In genomic region chr9:113581865-113582697, GRCh38 we compare ENCODE assay signal across 8 cellular contexts.
A peak's percentile ranks its signal among the peaks of the same experiment; 100 is the strongest.
DNase-seq lines count a peak whose midpoint lies in the region; ATAC-seq, FAIRE-seq and TF ChIP-seq lines count a peak whose summit lies in the region.

No MANE protein-coding gene starts in this region.

- peak overlapping the region; percentile 85 for H3K27ac Mint-ChIP-seq in T-helper 1 cell treated with Interleukin-12 subunit alpha and Interleukin-12 subunit beta and Interleukin-4 antibody, amounts not matched to agents 30 μg/mL and 1 μg/mL, for 36 hours
- H3K27ac Mint-ChIP-seq in astrocyte (ENCODE audit: unreplicated experiment), result no peak overlapping the region

- peaks cover 9% of the 10 kb centered on the region for H3K36me3 Mint-ChIP-seq in T-helper 1 cell treated with Interleukin-12 subunit alpha and Interleukin-12 subunit beta and Interleukin-4 antibody, amounts not matched to agents 30 μg/mL and 1 μg/mL, for 36 hours (ENCODE audit: low read depth)
- H3K36me3 Mint-ChIP-seq in astrocyte (ENCODE audit: low read depth, unreplicated experiment), result peaks cover 24% of the 10 kb centered on the region

- no peaks in the 10 kb centered on the region for H3K9me3 ChIP-seq in astrocyte (ENCODE audit: insufficient read depth, low read depth, low read length)

- FAIRE-seq in astrocyte (lab: Jason Lieb, UNC), result no peak

- H4K20me1 ChIP-seq in astrocyte (ENCODE audit: insufficient read depth, low read length), result no peaks in the 10 kb centered on the region

- peaks cover 60% of the 10 kb centered on the region for H3K4me1 Mint-ChIP-seq in T-helper 1 cell treated with Interleukin-12 subunit alpha and Interleukin-12 subunit beta and Interleukin-4 antibody, amounts not matched to agents 30 μg/mL and 1 μg/mL, for 36 hours (ENCODE audit: low read depth)
- peaks cover 39% of the 10 kb centered on the region for H3K4me1 Mint-ChIP-seq in astrocyte (ENCODE audit: low read depth, unreplicated experiment)

- no peak overlapping the region for H2AFZ ChIP-seq in astrocyte (ENCODE audit: low read depth, low read length)

- no peak overlapping the region for H3K9ac ChIP-seq in astrocyte (ENCODE audit: low read length)

- no peaks in the 10 kb centered on the region for H3K9me3 Mint-ChIP-seq in T-helper 1 cell treated with Interleukin-12 subunit alpha and Interleukin-12 subunit beta and Interleukin-4 antibody, amounts not matched to agents 30 μg/mL and 1 μg/mL, for 36 hours
- peaks cover 3% of the 10 kb centered on the region for H3K9me3 Mint-ChIP-seq in astrocyte (ENCODE audit: unreplicated experiment)

- H3K36me3 ChIP-seq in astrocyte (ENCODE audit: insufficient read depth, low read length), result peaks cover 7% of the 10 kb centered on the region

- peaks cover 9% of the 10 kb centered on the region for H3K79me2 ChIP-seq in astrocyte (ENCODE audit: insufficient read depth, low read length)

- TF ChIP-seq CTCF in astrocyte (IDR thresholded peaks at IDR 0.05; ENCODE audit: insufficient read depth, low read depth, low read length), result no peak

- no peaks in the 10 kb centered on the region for H3K27me3 ChIP-seq in astrocyte (ENCODE audit: insufficient read depth, low read length)

- no peaks in the 10 kb centered on the region for H3K27me3 Mint-ChIP-seq in T-helper 1 cell treated with Interleukin-12 subunit alpha and Interleukin-12 subunit beta and Interleukin-4 antibody, amounts not matched to agents 30 μg/mL and 1 μg/mL, for 36 hours (ENCODE audit: low read depth)
- H3K27me3 Mint-ChIP-seq in astrocyte (ENCODE audit: low read depth, unreplicated experiment), result peaks cover 4% of the 10 kb centered on the region

- H3K4me3 Mint-ChIP-seq in T-helper 1 cell treated with Interleukin-12 subunit alpha and Interleukin-12 subunit beta and Interleukin-4 antibody, amounts not matched to agents 30 μg/mL and 1 μg/mL, for 36 hours, result peak overlapping the region; percentile 72
- no peak overlapping the region for H3K4me3 Mint-ChIP-seq in astrocyte (ENCODE audit: unreplicated experiment)

- peak; percentile 68 for ATAC-seq in HG03060 (IDR thresholded peaks at IDR 0.05; ENCODE audit: low read depth, unreplicated experiment)
- ATAC-seq in left colon, result peak; percentile 84

- intact Hi-C loops in left colon (cut with DNase I, micrococcal nuclease), result no loop called here

- peaks cover 49% of the 10 kb centered on the region for H3K4me1 ChIP-seq in astrocyte (ENCODE audit: insufficient read depth, low read length)

- DNase-seq in NCI-H2171 treated with DMSO at 0.1 percent for 48 hours (lab: John Stamatoyannopoulos, UW) (peak; percentile 32), NCI-H2171 (lab: John Stamatoyannopoulos, UW) (no peak), astrocyte (ENCODE audit: low read depth) (no peak), left colon (peak; percentile 84 to 91), NCI-H1105 treated with DMSO at 0.1 percent for 48 hours (lab: John Stamatoyannopoulos, UW) (no peak)
- peak; percentile 43 to 63 (median 52) for DNase-seq in stimulated activated CD4-positive, alpha-beta T cell treated with anti-CD3 and anti-CD28 coated beads, TNF-alpha, amount 100 ng/mL, for 1 hour (ENCODE audit: low read depth in 3 of 3, low spot score in 1 of 3)

- H3K27ac ChIP-seq in astrocyte (ENCODE audit: low read depth, low read length), result no peak overlapping the region

- peak overlapping the region; percentile 43 for H3K4me2 ChIP-seq in astrocyte (ENCODE audit: low read length)

- no peak overlapping the region for H3K4me3 ChIP-seq in astrocyte (ENCODE audit: insufficient read depth, low read depth, low read length)

Comparison
In these comparisons a context has a peak if more than half of its experiments do, and no peak if none do; other contexts are left out.
1. DNase-seq: peak in NCI-H2171 treated with DMSO at 0.1 percent for 48 hours (single experiment), left colon (2 of 2) and stimulated activated CD4-positive, alpha-beta T cell treated with anti-CD3 and anti-CD28 coated beads, TNF-alpha, amount 100 ng/mL, for 1 hour (3 of 3); none in NCI-H2171 (single experiment), astrocyte (single experiment) and NCI-H1105 treated with DMSO at 0.1 percent for 48 hours (single experiment).